ENCODE assay signal across 1 cellular context in the genomic region with DNA sequence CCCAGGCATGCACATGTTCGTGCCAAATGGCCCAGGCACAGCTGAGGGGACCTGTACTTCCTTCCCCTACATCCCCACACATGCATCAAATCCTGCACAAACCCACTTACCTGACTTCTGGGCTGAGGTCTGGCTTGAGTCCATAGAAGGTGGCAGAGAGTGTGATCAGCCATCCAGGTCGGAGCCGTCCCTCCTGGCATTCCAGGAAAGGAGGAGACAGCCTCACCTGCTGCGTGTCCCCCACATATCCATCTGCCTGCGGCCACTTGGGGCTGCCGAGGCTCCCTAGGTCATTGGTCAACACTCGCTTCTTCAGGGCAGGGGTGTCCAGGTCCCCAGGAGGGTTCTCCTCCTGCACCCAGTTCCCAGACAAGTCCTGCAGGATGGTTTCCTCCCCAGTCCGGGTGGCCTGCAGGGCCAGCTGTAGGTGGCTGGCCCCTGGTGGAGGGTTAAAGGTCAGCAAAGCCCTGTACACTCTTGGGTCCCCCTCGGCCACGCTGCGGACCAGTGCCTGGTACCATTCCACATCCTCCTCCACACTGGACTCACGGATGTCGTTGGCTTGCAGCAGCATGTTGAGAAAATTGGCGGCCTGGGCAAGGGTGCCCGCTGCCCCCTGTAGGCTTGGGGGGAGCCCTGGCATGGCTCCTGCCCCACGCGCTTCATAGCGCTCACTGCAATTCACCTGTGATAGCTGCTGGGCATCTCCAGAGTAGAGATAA.
TF ChIP-seq lines count a peak whose summit lies in the region.

No MANE protein-coding gene starts in this region.

TF ChIP-seq in HepG2, 621 proteins besides CTCF, POLR2A, EP300 and RAD21:
- TF ChIP-seq SMAD3 (CRISPR knock-in tag; IDR thresholded peaks at IDR 0.05): no peak
- TF ChIP-seq HNRNPL (IDR thresholded peaks at IDR 0.05; ENCODE audit: low read depth, low read length): 0 out of 2 replicates have a peak, but pooled peaks have one; percentile 51
